ENCODE assay signal across 1 cellular context in the genomic region with DNA sequence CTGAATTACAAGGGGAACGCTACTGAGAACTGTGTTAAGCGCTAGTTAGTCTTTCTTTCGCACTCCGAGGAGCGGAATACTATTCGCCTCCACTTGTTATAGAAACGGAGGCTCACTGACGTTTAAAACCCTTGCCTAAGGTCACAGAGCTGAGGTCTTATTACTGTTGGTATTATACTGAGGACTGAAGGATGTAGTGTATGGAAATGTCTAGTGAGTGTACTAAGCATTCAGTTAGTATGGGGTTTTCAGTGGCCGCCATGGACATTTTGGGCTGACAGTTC.
TF ChIP-seq lines count a peak whose summit lies in the region.

No MANE protein-coding gene starts in this region.

TF ChIP-seq in endothelial cell of umbilical vein, 7 proteins besides CTCF, POLR2A, EP300 and RAD21:
- TF ChIP-seq FOS (IDR thresholded peaks at IDR 0.05; ENCODE audit: borderline replicate concordance, insufficient read depth, low read length) (no peak), EZH2 (IDR thresholded peaks at IDR 0.05; ENCODE audit: borderline replicate concordance, low read depth, low read length, severe bottlenecking) (no peak), MYC (IDR thresholded peaks at IDR 0.05; ENCODE audit: low read depth, low read length) (no peak), JUN (IDR thresholded peaks at IDR 0.05; ENCODE audit: borderline replicate concordance, insufficient read depth, insufficient read length, low read depth) (no peak), GATA2 (IDR thresholded peaks at IDR 0.05; ENCODE audit: insufficient read depth, insufficient read length, low read depth, low read length) (no peak), POLR2AphosphoS5 (IDR thresholded peaks at IDR 0.05; ENCODE audit: insufficient read depth, low read depth, low read length) (no peak)
- TF ChIP-seq, protein P1, sequence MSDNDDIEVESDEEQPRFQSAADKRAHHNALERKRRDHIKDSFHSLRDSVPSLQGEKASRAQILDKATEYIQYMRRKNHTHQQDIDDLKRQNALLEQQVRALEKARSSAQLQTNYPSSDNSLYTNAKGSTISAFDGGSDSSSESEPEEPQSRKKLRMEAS (IDR thresholded peaks at IDR 0.05; ENCODE audit: insufficient read depth, insufficient read length): no peak
